1 cellular context compared by ENCODE assay signal in genomic region chr7:2068693-2069471, GRCh38.
TF ChIP-seq lines count a peak whose summit lies in the region.

No MANE protein-coding gene starts in this region.

TF ChIP-seq in GM23338, 12 proteins besides CTCF, POLR2A, EP300 and RAD21 (continued from another document):
- no peak for TF ChIP-seq REST (IDR thresholded peaks at IDR 0.05; ENCODE audit: unreplicated experiment)
- no peak for TF ChIP-seq CREB1 (CRISPR knock-in tag; IDR thresholded peaks at IDR 0.05; ENCODE audit: low read depth)
- no peak for TF ChIP-seq ZNF462 (CRISPR knock-in tag; IDR thresholded peaks at IDR 0.05)
- no peak for TF ChIP-seq POLR2AphosphoS5 (IDR thresholded peaks at IDR 0.05; ENCODE audit: low read depth)
- no peak for TF ChIP-seq STAT1 (IDR thresholded peaks at IDR 0.05; ENCODE audit: unreplicated experiment)
- no peak for TF ChIP-seq ETS1 (IDR thresholded peaks at IDR 0.05)
- no peak for TF ChIP-seq JUNB (IDR thresholded peaks at IDR 0.05; ENCODE audit: unreplicated experiment)
- TF ChIP-seq EZH2 (IDR thresholded peaks at IDR 0.05; ENCODE audit: low read depth, unreplicated experiment), result no peak
- TF ChIP-seq ZNF114 (CRISPR knock-in tag; IDR thresholded peaks at IDR 0.05), result no peak
TF ChIP-seq in GM23338: peak in this region for 0.
